ENCODE assay signal across 17 cellular contexts in genomic region chr4:186002853-186003252, GRCh38.
A peak's percentile ranks its signal among the peaks of the same experiment; 100 is the strongest.
DNase-seq lines count a peak whose midpoint lies in the region; ATAC-seq and TF ChIP-seq lines count a peak whose summit lies in the region.
"Had no signal": no experiment of that assay in that cellular context is flagged by ENCODE, and none has a peak within 500 bp of the region (broad histone marks: within the 10 kb centered on the region; RNA-seq: fewer than 3 reads in every experiment).

No MANE protein-coding gene starts in this region.

- H3K36me3 Mint-ChIP-seq in GM23338 (ENCODE audit: low read depth) = no peaks in the 10 kb centered on the region
- no peaks in the 10 kb centered on the region for H3K36me3 Mint-ChIP-seq in stimulated activated naive B cell treated with anti-CD40 and anti-IgM and Interleukin-4, amounts not matched to agents 10 μg/mL and 1 μg/mL and 100 μg/mL, for 72 hours
- H3K36me3 Mint-ChIP-seq: CD4-positive, CD25-positive, alpha-beta regulatory T cell; CD8-positive, alpha-beta memory T cell had no signal

- H3K27me3 Mint-ChIP-seq in GM23338 (ENCODE audit: insufficient read depth, low read depth, poor library complexity) = no peaks in the 10 kb centered on the region
- H3K27me3 Mint-ChIP-seq in stimulated activated naive B cell treated with anti-CD40 and anti-IgM and Interleukin-4, amounts not matched to agents 10 μg/mL and 1 μg/mL and 100 μg/mL, for 72 hours = peaks cover 0 to 12% of the 10 kb centered on the region in 2 donors
- H3K27me3 Mint-ChIP-seq: CD4-positive, CD25-positive, alpha-beta regulatory T cell had no signal

- intact Hi-C loops in ascending aorta (cut with DNase I) = no loop called here

- no peak overlapping the region for H3K4ac ChIP-seq in mesendoderm (ENCODE audit: low read depth, low read length)

- H3K27ac ChIP-seq in GM23338 (ENCODE audit: low read depth) (no peak overlapping the region), ascending aorta (peak overlapping the region; percentile 54 to 59), mesendoderm (ENCODE audit: low read depth, low read length) (no peak overlapping the region), thoracic aorta (peak overlapping the region; percentile 13 to 73)
- H3K27ac ChIP-seq: HL-60 had no signal

- H2AK5ac ChIP-seq in mesendoderm (ENCODE audit: low read length) = no peak overlapping the region

- peaks cover 3% of the 10 kb centered on the region; the same call in 2 of the 3 replicates for H3K4me1 Mint-ChIP-seq in GM23338
- H3K4me1 Mint-ChIP-seq in stimulated activated naive B cell treated with anti-CD40 and anti-IgM and Interleukin-4, amounts not matched to agents 10 μg/mL and 1 μg/mL and 100 μg/mL, for 72 hours = no peaks in the 10 kb centered on the region
- H3K4me1 Mint-ChIP-seq: B cell; CD4-positive, CD25-positive, alpha-beta regulatory T cell; CD8-positive, alpha-beta memory T cell had no signal

- H3K4me3 Mint-ChIP-seq in GM23338 = no peak overlapping the region
- H3K4me3 Mint-ChIP-seq in stimulated activated naive B cell treated with anti-CD40 and anti-IgM and Interleukin-4, amounts not matched to agents 10 μg/mL and 1 μg/mL and 100 μg/mL, for 72 hours = no peak overlapping the region
- H3K4me3 Mint-ChIP-seq: B cell; CD4-positive, CD25-positive, alpha-beta regulatory T cell; CD8-positive, alpha-beta memory T cell had no signal

- H3K9me3 ChIP-seq in ascending aorta (no peaks in the 10 kb centered on the region), thoracic aorta (no peaks in the 10 kb centered on the region)
- H3K9me3 ChIP-seq: HAP-1 had no signal

- H4K5ac ChIP-seq in mesendoderm (ENCODE audit: low read length) = no peak overlapping the region

- H3K36me3 ChIP-seq in GM23338 (ENCODE audit: insufficient read depth) (no peaks in the 10 kb centered on the region), ascending aorta (no peaks in the 10 kb centered on the region), mesendoderm (ENCODE audit: control insufficient read depth, insufficient read depth, low read length) (no peaks in the 10 kb centered on the region), thoracic aorta (no peaks in the 10 kb centered on the region)
- H3K36me3 ChIP-seq: HAP-1 had no signal

- H3K4me3 ChIP-seq in GM23338 (no peak overlapping the region), ascending aorta (no peak overlapping the region), mesendoderm (ENCODE audit: low read length) (no peak overlapping the region), thoracic aorta (peak overlapping the region; percentile 1)
- H3K4me3 ChIP-seq: HAP-1 had no signal

- H3K56ac ChIP-seq in mesendoderm (ENCODE audit: low read length) = no peak overlapping the region

- H3K27me3 ChIP-seq in GM23338 (ENCODE audit: insufficient read depth) = no peaks in the 10 kb centered on the region
- H3K27me3 ChIP-seq in ascending aorta = no peaks in the 10 kb centered on the region
- H3K27me3 ChIP-seq in mesendoderm (ENCODE audit: insufficient read depth, low read length, poor library complexity) = no peaks in the 10 kb centered on the region
- no peaks in the 10 kb centered on the region for H3K27me3 ChIP-seq in thoracic aorta (replicated peaks; ENCODE audit: insufficient read depth)

- no peak overlapping the region for H3K23ac ChIP-seq in mesendoderm (ENCODE audit: low read length)

- H4K20me1 ChIP-seq in GM23338 (replicated peaks; ENCODE audit: insufficient read depth) = no peaks in the 10 kb centered on the region

- no peak overlapping the region for H4K8ac ChIP-seq in mesendoderm (ENCODE audit: low read depth, low read length)

- no peak overlapping the region for H2BK120ac ChIP-seq in mesendoderm (ENCODE audit: low read depth, low read length)

- H3F3A ChIP-seq in GM23338 (replicated peaks; ENCODE audit: low read depth) = no peaks in the 10 kb centered on the region

- ATAC-seq in GM23338 (no peak), thoracic aorta (ENCODE audit: insufficient number of reproducible peaks, low FRiP score, low read depth) (no peak)
- no peak for ATAC-seq in stimulated activated naive B cell treated with anti-CD40 and anti-IgM and Interleukin-4, amounts not matched to agents 10 μg/mL and 1 μg/mL and 100 μg/mL, for 72 hours (replicated peaks)

- no peaks in the 10 kb centered on the region for H3K9me2 ChIP-seq in GM23338 (ENCODE audit: insufficient read depth)

- H3K4me1 ChIP-seq in GM23338 (ENCODE audit: insufficient read depth) (no peaks in the 10 kb centered on the region), ascending aorta (peaks cover 0 to 15% of the 10 kb centered on the region in 2 donors), mesendoderm (ENCODE audit: control insufficient read depth, low read depth, low read length) (no peaks in the 10 kb centered on the region), thoracic aorta (ENCODE audit: control insufficient read depth in 1 of 2, low read depth in 2 of 2) (peaks cover 17 to 57% of the 10 kb centered on the region in 2 donors)
- H3K4me1 ChIP-seq: HAP-1 had no signal

- peak overlapping the region; percentile 89; the same call in 1 of the 2 replicates for H2AFZ ChIP-seq in GM23338

- H3K4me2 ChIP-seq in GM23338 (no peak overlapping the region), mesendoderm (ENCODE audit: low read length) (no peak overlapping the region)

- WGBS in mesendoderm (ENCODE audit: extremely low coverage, insufficient coverage, low lambda C conversion rate) = no CpG with 5 or more reads among the region's 9 CpGs

- H2BK15ac ChIP-seq in mesendoderm (replicated peaks; ENCODE audit: low read depth) = no peak overlapping the region

- DNase-seq in GM23338 (ENCODE audit: low spot score) (no peak), ascending aorta (ENCODE audit: low spot score in 2 of 2) (no peak), mesendoderm (peak; percentile 13), thoracic aorta (ENCODE audit: low spot score) (no peak)
- no peak for DNase-seq in activated CD4-positive, alpha-beta T cell treated with anti-CD3 and anti-CD28 coated beads for 4 hours
- no peak for DNase-seq in stimulated activated CD4-positive, alpha-beta T cell treated with anti-CD3 and anti-CD28 coated beads, Interleukin-1b, Interleukin-23, amount 100 ng/mL, for 48 hours
- no peak for DNase-seq in stimulated activated naive B cell treated with anti-CD40 and anti-IgM and Interleukin-4, amounts not matched to agents 10 μg/mL and 1 μg/mL and 100 μg/mL, for 72 hours
- DNase-seq: C1 segment of cervical spinal cord; CD4-positive, CD25-positive, alpha-beta regulatory T cell; CD8-positive, alpha-beta memory T cell; COR-L47; DMS 273 treated with DMSO at 0.1 percent for 48 hours; DMS53; GOT3 had no signal

- no peaks in the 10 kb centered on the region for H3K9me3 Mint-ChIP-seq in GM23338
- H3K9me3 Mint-ChIP-seq in stimulated activated naive B cell treated with anti-CD40 and anti-IgM and Interleukin-4, amounts not matched to agents 10 μg/mL and 1 μg/mL and 100 μg/mL, for 72 hours = no peaks in the 10 kb centered on the region
- H3K9me3 Mint-ChIP-seq: CD4-positive, CD25-positive, alpha-beta regulatory T cell; CD8-positive, alpha-beta memory T cell had no signal

- H3K27ac Mint-ChIP-seq in GM23338 = no peak overlapping the region
- H3K27ac Mint-ChIP-seq in stimulated activated naive B cell treated with anti-CD40 and anti-IgM and Interleukin-4, amounts not matched to agents 10 μg/mL and 1 μg/mL and 100 μg/mL, for 72 hours = no peak overlapping the region
- H3K27ac Mint-ChIP-seq: B cell; CD4-positive, CD25-positive, alpha-beta regulatory T cell; CD8-positive, alpha-beta memory T cell had no signal

- H3K79me2 ChIP-seq in GM23338 (replicated peaks; ENCODE audit: insufficient read depth) (no peaks in the 10 kb centered on the region), mesendoderm (ENCODE audit: control insufficient read depth, insufficient read depth, low read length) (no peaks in the 10 kb centered on the region)

- H3K79me1 ChIP-seq in mesendoderm (ENCODE audit: low read length) = no peaks in the 10 kb centered on the region

- TF ChIP-seq CTCF in GM23338 (conservative IDR thresholded peaks at IDR 0.05; ENCODE audit: low read depth in 2 of 2) (no peak), ascending aorta (IDR thresholded peaks at IDR 0.05) (no peak), thoracic aorta (IDR thresholded peaks at IDR 0.05) (no peak)

- H3K18ac ChIP-seq in mesendoderm (ENCODE audit: low read length) = no peak overlapping the region

- H3K9ac ChIP-seq in mesendoderm (ENCODE audit: low read length) = no peak overlapping the region

- H2BK5ac ChIP-seq in mesendoderm (ENCODE audit: low read length) = no peak overlapping the region

TF ChIP-seq in GM23338, 12 proteins besides CTCF, POLR2A, EP300 and RAD21 (continues in another document):
- no peak for TF ChIP-seq ETS1 (IDR thresholded peaks at IDR 0.05)
- TF ChIP-seq POLR2AphosphoS5 (IDR thresholded peaks at IDR 0.05; ENCODE audit: low read depth) = no peak
- TF ChIP-seq STAT1 (IDR thresholded peaks at IDR 0.05; ENCODE audit: unreplicated experiment) = no peak
- no peak for TF ChIP-seq JUNB (IDR thresholded peaks at IDR 0.05; ENCODE audit: unreplicated experiment)
- no peak for TF ChIP-seq EZH2 (IDR thresholded peaks at IDR 0.05; ENCODE audit: low read depth, unreplicated experiment)

Comparison
In these comparisons a context has a peak if more than half of its experiments do, and no peak if none do; other contexts are left out.
1. H3K27ac ChIP-seq: peak in ascending aorta (2 of 2) and thoracic aorta (2 of 2); none in GM23338 (single experiment) and mesendoderm (single experiment).